Comparison of ENCODE assay signal across 10 cellular contexts in genomic region chr16:58464047-58464915, GRCh38. TPM values are rescaled to one million over a fixed set of nuclear protein-coding genes. Genes with fewer than 3 reads are reported as not detected.
DNase-seq lines count a peak whose midpoint lies in the region; ATAC-seq and TF ChIP-seq lines count a peak whose summit lies in the region.
"Had no signal": no experiment of that assay in that cellular context is flagged by ENCODE, and none has a peak within 500 bp of the region (broad histone marks: within the 10 kb centered on the region; RNA-seq: fewer than 3 reads in every experiment).

No MANE protein-coding gene starts in this region.

- peaks cover 57% of the 10 kb centered on the region for H3K27me3 Mint-ChIP-seq in T-helper 2 cell treated with Interferon-gamma antibody and Interleukin-4, amounts not matched to agents 5 μg/mL and 100 μg/mL, for 36 hours (ENCODE audit: low read depth)
- H3K27me3 Mint-ChIP-seq in activated T-helper 1 cell treated with anti-CD3 and anti-CD28 coated beads, Interleukin-12 subunit alpha, Interleukin-12 subunit beta, Interleukin-2, Interleukin-4 antibody, amounts not matched to agents 30 ng/mL and 10 ng/mL and 1 ng/mL, durations not matched to agents 14 hours and 24 hours and 36 hours (ENCODE audit: insufficient read depth), result peaks cover 57% of the 10 kb centered on the region

- H2AFZ ChIP-seq in hepatocyte, result peak overlapping the region; percentile 45

- H3K27me3 ChIP-seq in hepatocyte, result peaks cover 84% of the 10 kb centered on the region
- peaks cover 2 to 82% (median 45%) of the 10 kb centered on the region in 7 donors for H3K27me3 ChIP-seq in spleen (replicated peaks in 1 of 7)

- no peaks in the 10 kb centered on the region for H3K36me3 ChIP-seq in hepatocyte (replicated peaks; ENCODE audit: insufficient read depth, low read depth)
- no peaks in the 10 kb centered on the region for H3K36me3 ChIP-seq in spleen
- H3K36me3 ChIP-seq: SJSA1 had no signal

- H3K4me3 ChIP-seq in hepatocyte (peak overlapping the region; percentile 36), spleen (peak overlapping the region; percentile 39 to 77 (median 50))
- H3K4me3 ChIP-seq: SJSA1 had no signal

- ATAC-seq in HG03571 (IDR thresholded peaks at IDR 0.05; ENCODE audit: unreplicated experiment) (no peak), HG02938 (IDR thresholded peaks at IDR 0.05; ENCODE audit: unreplicated experiment) (no peak)

- no peak for TF ChIP-seq POLR2A in spleen (IDR thresholded peaks at IDR 0.05)

- intact Hi-C loops in activated T-helper 1 cell treated with anti-CD3 and anti-CD28 coated beads, Interleukin-12 subunit alpha, Interleukin-12 subunit beta, Interleukin-2, Interleukin-4 antibody, amounts not matched to agents 30 ng/mL and 10 ng/mL and 1 ng/mL, durations not matched to agents 14 hours and 24 hours and 36 hours (cut with micrococcal nuclease), result no loop called here
- intact Hi-C loops in spleen (cut with DNase I; ENCODE audit: low total_unique reads), result no loop called here

- H3K4me3 Mint-ChIP-seq in T-helper 2 cell treated with Interferon-gamma antibody and Interleukin-4, amounts not matched to agents 5 μg/mL and 100 μg/mL, for 36 hours, result peak overlapping the region; percentile 38
- peak overlapping the region; percentile 54 for H3K4me3 Mint-ChIP-seq in activated T-helper 1 cell treated with anti-CD3 and anti-CD28 coated beads, Interleukin-12 subunit alpha, Interleukin-12 subunit beta, Interleukin-2, Interleukin-4 antibody, amounts not matched to agents 30 ng/mL and 10 ng/mL and 1 ng/mL, durations not matched to agents 14 hours and 24 hours and 36 hours

- H3K79me2 ChIP-seq in hepatocyte, result no peaks in the 10 kb centered on the region

- TF ChIP-seq CTCF in hepatocyte (IDR thresholded peaks at IDR 0.05; ENCODE audit: poor library complexity) (no peak), spleen (IDR thresholded peaks at IDR 0.05 in 8 of 11, conservative IDR thresholded peaks at IDR 0.05 in 3 of 11) (no peak)

- no peak overlapping the region for H3K27ac ChIP-seq in hepatocyte
- H3K27ac ChIP-seq in spleen, result peak overlapping the region in 7 of 8 donors; percentile 16 to 78 (median 67)
- H3K27ac ChIP-seq: C4-2B, SJSA1 had no signal

- H3K27ac Mint-ChIP-seq in T-helper 2 cell treated with Interferon-gamma antibody and Interleukin-4, amounts not matched to agents 5 μg/mL and 100 μg/mL, for 36 hours, result no peak overlapping the region
- no peak overlapping the region for H3K27ac Mint-ChIP-seq in activated T-helper 1 cell treated with anti-CD3 and anti-CD28 coated beads, Interleukin-12 subunit alpha, Interleukin-12 subunit beta, Interleukin-2, Interleukin-4 antibody, amounts not matched to agents 30 ng/mL and 10 ng/mL and 1 ng/mL, durations not matched to agents 14 hours and 24 hours and 36 hours

- H4K20me1 ChIP-seq in hepatocyte (ENCODE audit: insufficient read depth, poor library complexity, severe bottlenecking), result no peaks in the 10 kb centered on the region

- peak overlapping the region; percentile 95 for H3K4me2 ChIP-seq in hepatocyte

- no peaks in the 10 kb centered on the region for H3K9me2 ChIP-seq in hepatocyte (replicated peaks; ENCODE audit: insufficient read depth)

- peaks cover 4% of the 10 kb centered on the region for H3K4me1 Mint-ChIP-seq in T-helper 2 cell treated with Interferon-gamma antibody and Interleukin-4, amounts not matched to agents 5 μg/mL and 100 μg/mL, for 36 hours (ENCODE audit: low read depth)
- peaks cover 10% of the 10 kb centered on the region for H3K4me1 Mint-ChIP-seq in activated T-helper 1 cell treated with anti-CD3 and anti-CD28 coated beads, Interleukin-12 subunit alpha, Interleukin-12 subunit beta, Interleukin-2, Interleukin-4 antibody, amounts not matched to agents 30 ng/mL and 10 ng/mL and 1 ng/mL, durations not matched to agents 14 hours and 24 hours and 36 hours (ENCODE audit: low read depth)

- DNase-seq in T-helper 2 cell treated with Interferon-gamma antibody and Interleukin-4, amounts not matched to agents 5 μg/mL and 100 μg/mL, for 36 hours (ENCODE audit: low spot score), result no peak
- DNase-seq in T-helper 2 cell (no peak), hepatocyte (ENCODE audit: low spot score) (peak; percentile 59), spleen (peak; percentile 70), SKM-1 treated with dmso at 0.1 percent for 144 hours (lab: John Stamatoyannopoulos, UW; ENCODE audit: unreplicated experiment) (no peak)
- no peak for DNase-seq in activated T-helper 1 cell treated with anti-CD3 and anti-CD28 coated beads, Interleukin-12 subunit alpha, Interleukin-12 subunit beta, Interleukin-2, Interleukin-4 antibody, amounts not matched to agents 30 ng/mL and 10 ng/mL and 1 ng/mL, durations not matched to agents 14 hours and 24 hours and 36 hours (ENCODE audit: low spot score)

- H3K36me3 Mint-ChIP-seq in T-helper 2 cell treated with Interferon-gamma antibody and Interleukin-4, amounts not matched to agents 5 μg/mL and 100 μg/mL, for 36 hours (ENCODE audit: low read depth), result no peaks in the 10 kb centered on the region
- peaks cover 2% of the 10 kb centered on the region for H3K36me3 Mint-ChIP-seq in activated T-helper 1 cell treated with anti-CD3 and anti-CD28 coated beads, Interleukin-12 subunit alpha, Interleukin-12 subunit beta, Interleukin-2, Interleukin-4 antibody, amounts not matched to agents 30 ng/mL and 10 ng/mL and 1 ng/mL, durations not matched to agents 14 hours and 24 hours and 36 hours (ENCODE audit: low read depth)

- no peaks in the 10 kb centered on the region for H3K9me3 Mint-ChIP-seq in T-helper 2 cell treated with Interferon-gamma antibody and Interleukin-4, amounts not matched to agents 5 μg/mL and 100 μg/mL, for 36 hours
- H3K9me3 Mint-ChIP-seq in activated T-helper 1 cell treated with anti-CD3 and anti-CD28 coated beads, Interleukin-12 subunit alpha, Interleukin-12 subunit beta, Interleukin-2, Interleukin-4 antibody, amounts not matched to agents 30 ng/mL and 10 ng/mL and 1 ng/mL, durations not matched to agents 14 hours and 24 hours and 36 hours, result no peaks in the 10 kb centered on the region

- H3K9me3 ChIP-seq in hepatocyte (ENCODE audit: low read depth) (no peaks in the 10 kb centered on the region), spleen (no peaks in the 10 kb centered on the region)
- H3K9me3 ChIP-seq: SJSA1 had no signal

- H3K4me1 ChIP-seq in hepatocyte (ENCODE audit: insufficient read depth), result peaks cover 12% of the 10 kb centered on the region
- H3K4me1 ChIP-seq in spleen, result peaks cover 5 to 35% (median 23%) of the 10 kb centered on the region in 6 donors

- 2% methylated on average over 71 of the region's 86 CpGs for WGBS in hepatocyte (ENCODE audit: low lambda C conversion rate, missing lambda C conversion rate)
- WGBS in spleen, 5 donors, result 2 to 7% (median 3%) methylated on average over 13 to 86 of the region's 86 CpGs

RNA-seq across cellular contexts. Expression of gene NDRG4, which starts 35.7 kb away (rescaled TPM):
- 1.5 and 1.7 TPM in 2 replicates for total RNA-seq in activated T-helper 1 cell treated with anti-CD3 and anti-CD28 coated beads, Interleukin-12 subunit alpha, Interleukin-12 subunit beta, Interleukin-2, Interleukin-4 antibody, amounts not matched to agents 30 ng/mL and 10 ng/mL and 1 ng/mL, durations not matched to agents 14 hours and 24 hours and 36 hours
- 3.1 and 8.7 TPM in 2 replicates for total RNA-seq in hepatocyte
- 4.3 and 8.6 TPM in 2 replicates for polyA plus RNA-seq in hepatocyte
- 100 to 1,000 TPM in 1 of 7 donors, 10 to 100 TPM in 6; 22.3 to 115 (median 70.2) TPM for total RNA-seq in spleen
- 10 to 100 TPM in 1 of 3 donors, 1 to 10 TPM in 2; 9.4 to 31.3 (median 9.6) TPM for polyA plus RNA-seq in spleen

RNA-seq across cellular contexts. Expression of gene SETD6, which starts 51.0 kb away (rescaled TPM):
- total RNA-seq in activated T-helper 1 cell treated with anti-CD3 and anti-CD28 coated beads, Interleukin-12 subunit alpha, Interleukin-12 subunit beta, Interleukin-2, Interleukin-4 antibody, amounts not matched to agents 30 ng/mL and 10 ng/mL and 1 ng/mL, durations not matched to agents 14 hours and 24 hours and 36 hours, result 32.1 and 34.9 TPM in 2 replicates
- total RNA-seq in hepatocyte (9.9 and 11.4 TPM in 2 replicates), spleen (10 to 100 TPM; 13.7 to 32.3 (median 18.2) TPM)
- polyA plus RNA-seq in hepatocyte (9.7 and 13.1 TPM in 2 replicates), spleen (10 to 100 TPM in 2 of 3 donors, 1 to 10 TPM in 1; 8.9 to 11.5 (median 10.7) TPM)

Comparison
In these comparisons a context has a peak if more than half of its experiments do, and no peak if none do; other contexts are left out.
1. DNase-seq: peak in hepatocyte (single experiment) and spleen (single experiment); none in T-helper 2 cell treated with Interferon-gamma antibody and Interleukin-4, amounts not matched to agents 5 μg/mL and 100 μg/mL, for 36 hours (single experiment), T-helper 2 cell (0 of 5), activated T-helper 1 cell treated with anti-CD3 and anti-CD28 coated beads, Interleukin-12 subunit alpha, Interleukin-12 subunit beta, Interleukin-2, Interleukin-4 antibody, amounts not matched to agents 30 ng/mL and 10 ng/mL and 1 ng/mL, durations not matched to agents 14 hours and 24 hours and 36 hours (single experiment) and SKM-1 treated with dmso at 0.1 percent for 144 hours (single experiment).